7 cellular contexts compared by ENCODE assay signal in the genomic region with DNA sequence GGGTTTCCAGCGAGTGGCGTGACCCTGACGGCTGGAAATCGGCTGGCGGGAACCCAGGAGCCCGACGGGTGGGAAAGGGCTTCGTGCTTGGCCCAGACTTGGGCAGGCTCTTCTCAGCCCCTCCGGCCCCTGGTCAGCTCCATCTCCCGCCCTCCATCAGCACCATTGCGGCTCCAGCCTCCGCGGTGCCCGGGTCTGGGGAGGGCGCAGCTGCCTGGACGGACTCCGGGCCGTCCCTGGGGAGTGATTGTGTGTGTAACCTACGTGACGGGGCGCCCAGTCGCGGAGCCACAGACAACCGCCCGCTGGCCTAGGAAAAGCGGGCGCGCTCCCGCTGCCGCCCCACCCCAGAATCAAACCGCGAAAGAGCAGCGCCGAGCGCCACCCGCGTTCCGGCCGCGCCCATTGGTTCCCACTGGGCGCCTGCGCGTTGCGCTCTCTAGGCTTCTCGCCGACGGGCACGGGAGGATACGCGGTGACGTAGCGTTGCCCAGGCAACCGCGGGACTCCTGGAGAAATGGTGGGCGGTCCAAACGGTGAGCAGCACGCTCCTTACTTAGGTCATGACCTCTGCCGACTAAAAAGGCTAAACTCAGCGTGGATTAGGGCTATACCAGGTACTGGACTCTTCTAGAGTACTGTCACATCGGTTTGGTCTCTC. TPM values are rescaled to one million over a fixed set of nuclear protein-coding genes. Genes with fewer than 3 reads are reported as not detected.
DNase-seq lines count a peak whose midpoint lies in the region; ATAC-seq and TF ChIP-seq lines count a peak whose summit lies in the region.

Gene CFAP20DC, minus strand, starts transcription at position 355 of the 661 bp plus-strand sequence. CDS start 394 bp downstream, outside the sequence.

- H3K9me3 Mint-ChIP-seq in immature natural killer cell: peaks cover 0 to 3% (median 0%) of the 10 kb centered on the region in 6 donors

- peak within 1 kb of the TSS; percentile 56 to 84 (median 72) for H3K4me3 Mint-ChIP-seq in immature natural killer cell

- no peak for TF ChIP-seq CTCF in WI38 (IDR thresholded peaks at IDR 0.05; ENCODE audit: low read depth, low read length)
- TF ChIP-seq CTCF in cardiac fibroblast (IDR thresholded peaks at IDR 0.05; ENCODE audit: low read depth, low read length): no peak

- peaks cover 3 to 4% (median 3%) of the 10 kb centered on the region in 3 donors for H3K27me3 Mint-ChIP-seq in immature natural killer cell (ENCODE audit: low read depth in 3 of 3)

- H3K36me3 Mint-ChIP-seq in immature natural killer cell: peaks cover 0 to 3% (median 0%) of the 10 kb centered on the region in 3 donors

- peak; percentile 63 for DNase-seq in NCI-H2029 treated with DMSO at 0.1 percent for 48 hours (lab: John Stamatoyannopoulos, UW)
- DNase-seq in cardiac fibroblast (ENCODE audit: low read depth in 2 of 2): peak; percentile 95
- peak; percentile 67 to 77 (median 69) for DNase-seq in immature natural killer cell
- peak; percentile 77 for DNase-seq in smooth muscle cell of the brain vasculature (ENCODE audit: low read depth, low spot score)

- peak within 1 kb of the TSS in 3 of 6 donors; percentile 7 to 61 (median 55) for H3K27ac Mint-ChIP-seq in immature natural killer cell

- H3K4me1 Mint-ChIP-seq in immature natural killer cell: peaks cover 4 to 6% of the 10 kb centered on the region in 2 donors

- ATAC-seq in GM18508 (IDR thresholded peaks at IDR 0.05; ENCODE audit: insufficient read depth, unreplicated experiment) (peak; percentile 93), HG02943 (IDR thresholded peaks at IDR 0.05; ENCODE audit: low read depth, unreplicated experiment) (peak; percentile 99)

- peak within 1 kb of the TSS; percentile 65 for H3K4me3 ChIP-seq in WI38 (ENCODE audit: low read depth, low read length)
- H3K4me3 ChIP-seq in cardiac fibroblast (replicated peaks in 1 of 2; ENCODE audit: low read depth in 2 of 2, low read length in 2 of 2): peak within 1 kb of the TSS; percentile 68 to 71

RNA-seq across cellular contexts. Expression of gene CFAP20DC, which starts in this region (rescaled TPM):
- polyA plus RNA-seq in immature natural killer cell: not detected

Comparison
In these comparisons a context has a peak if more than half of its experiments do, and no peak if none do; other contexts are left out.
1. Peak in every context shown above with its lines: DNase-seq, ATAC-seq and H3K4me3 ChIP-seq.
2. Peak in DNase-seq in immature natural killer cell; RNA of the gene not detected or under 1 TPM.